ENCODE assay signal across 8 cellular contexts in the genomic region with DNA sequence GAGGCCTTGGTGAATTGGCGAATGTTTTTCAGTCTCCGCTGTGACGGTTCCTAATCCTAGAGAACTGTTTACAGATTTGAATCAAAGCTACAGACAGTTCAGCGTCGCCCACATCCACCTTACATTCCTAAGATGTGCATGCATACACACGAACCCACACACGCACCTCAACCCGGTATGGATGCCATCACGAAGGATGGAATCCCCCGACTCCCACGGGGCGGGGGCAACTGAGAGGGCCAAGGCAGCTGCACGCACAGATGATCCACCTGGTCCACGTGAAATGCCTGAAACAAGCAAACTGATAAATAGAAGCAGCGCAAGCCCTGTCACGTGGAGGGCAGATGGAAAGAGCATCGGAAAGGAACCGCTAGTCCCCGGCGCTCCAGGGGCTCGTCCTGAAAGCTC. TPM values are rescaled to one million over a fixed set of nuclear protein-coding genes. Genes with fewer than 3 reads are reported as not detected.
DNase-seq lines count a peak whose midpoint lies in the region; ATAC-seq, FAIRE-seq and TF ChIP-seq lines count a peak whose summit lies in the region.

No MANE protein-coding gene starts in this region.

- TF ChIP-seq CTCF in fibroblast of pulmonary artery (IDR thresholded peaks at IDR 0.05; ENCODE audit: low read length, missing control alignments): no peak
- no peak for TF ChIP-seq CTCF in pancreas (IDR thresholded peaks at IDR 0.05)
- no peak for TF ChIP-seq CTCF in upper lobe of right lung (IDR thresholded peaks at IDR 0.05)

- H3K27me3 ChIP-seq in pancreas (no peaks in the 10 kb centered on the region), upper lobe of right lung (no peaks in the 10 kb centered on the region)

- ATAC-seq in HG02884 (IDR thresholded peaks at IDR 0.05; ENCODE audit: unreplicated experiment) (peak; percentile 36), pancreas (peak in 3 of 4 donors; percentile 23 to 54 (median 37)), upper lobe of right lung (no peak)

- H3K4me3 ChIP-seq in fibroblast of pulmonary artery (replicated peaks; ENCODE audit: low read depth, low read length) (peak overlapping the region; percentile 96), pancreas (peak overlapping the region; percentile 62 to 98 (median 89)), upper lobe of right lung (peak overlapping the region; percentile 80)

- intact Hi-C loops in pancreas (cut with DNase I) (no loop called here), upper lobe of right lung (cut with DNase I) (no loop called here)

- H3K4me1 ChIP-seq in pancreas: peaks cover 0 to 7% (median 0%) of the 10 kb centered on the region in 3 donors
- peaks cover 7% of the 10 kb centered on the region for H3K4me1 ChIP-seq in upper lobe of right lung

- H3K9me3 ChIP-seq in pancreas (no peaks in the 10 kb centered on the region), upper lobe of right lung (no peaks in the 10 kb centered on the region)

- H3K36me3 ChIP-seq in pancreas (no peaks in the 10 kb centered on the region), upper lobe of right lung (peaks cover 12% of the 10 kb centered on the region)

- DNase-seq in NCI-H524 (lab: John Stamatoyannopoulos, UW) (peak; percentile 38 to 55), NCI-H524 treated with DMSO at 0.1 percent for 48 hours (lab: John Stamatoyannopoulos, UW) (no peak), NCI-H2171 (lab: John Stamatoyannopoulos, UW) (peak; percentile 38), activated T-helper 1 cell treated with Interleukin-2 at 50 U/mL for 16 hours (ENCODE audit: low read depth) (peak; percentile 24), fibroblast of pulmonary artery (ENCODE audit: low read depth) (peak; percentile 43), pancreas (no peak), upper lobe of right lung (no peak)

- no peak for FAIRE-seq in pancreas (lab: Jason Lieb, UNC)

- peak overlapping the region; percentile 56 to 89 (median 78) for H3K27ac ChIP-seq in pancreas
- peak overlapping the region; percentile 91 for H3K27ac ChIP-seq in upper lobe of right lung

- WGBS in pancreas, 2 donors: 1 to 2% methylated on average over 21 of the region's 21 CpGs

RNA-seq across cellular contexts. Expression of gene ZMAT3, which starts 0.4 kb away (rescaled TPM):
- total RNA-seq in pancreas (10 to 100 TPM in 4 of 6 donors, 1 to 10 TPM in 2; 5.1 to 13.1 (median 10.8) TPM), upper lobe of right lung (30.9 TPM)
- polyA plus RNA-seq in pancreas: 1 to 10 TPM; 1.4 to 2.2 TPM

Comparison
In these comparisons a context has a peak if more than half of its experiments do, and no peak if none do; other contexts are left out.
1. DNase-seq: peak in NCI-H524 (2 of 2), NCI-H2171 (single experiment), activated T-helper 1 cell treated with Interleukin-2 at 50 U/mL for 16 hours (single experiment) and fibroblast of pulmonary artery (single experiment); none in NCI-H524 treated with DMSO at 0.1 percent for 48 hours (single experiment), pancreas (0 of 6) and upper lobe of right lung (single experiment).
2. Peak in every context shown above with its lines, with median percentiles within 50 percentile points of each other: H3K4me3 ChIP-seq.